Comparison of ENCODE assay signal across 12 cellular contexts in the genomic region with DNA sequence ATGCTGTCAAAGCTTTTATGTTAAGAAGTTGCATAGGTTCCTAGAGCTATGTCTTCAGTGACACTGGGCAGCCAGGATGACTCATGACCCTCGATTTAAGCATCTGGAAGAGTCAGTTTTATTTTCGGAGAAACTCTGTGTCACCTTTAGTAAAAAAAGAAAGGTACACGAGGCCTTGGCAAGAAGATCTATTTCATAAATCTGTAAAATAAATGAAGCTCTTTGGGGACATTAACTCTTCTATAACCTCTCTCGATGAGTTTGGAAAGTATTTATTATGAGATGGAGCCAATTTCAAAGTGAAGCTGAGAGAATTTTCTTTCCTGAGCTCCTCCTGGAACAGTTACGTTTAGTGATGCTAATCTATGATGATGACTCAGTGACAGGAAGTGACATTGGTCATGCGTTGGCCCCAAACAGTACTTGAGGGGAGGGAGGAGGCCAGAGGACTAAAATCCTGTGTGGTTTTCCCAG.
A peak's percentile ranks its signal among the peaks of the same experiment; 100 is the strongest.
DNase-seq lines count a peak whose midpoint lies in the region; ATAC-seq and TF ChIP-seq lines count a peak whose summit lies in the region.
"Had no signal": no experiment of that assay in that cellular context is flagged by ENCODE, and none has a peak within 500 bp of the region (broad histone marks: within the 10 kb centered on the region; RNA-seq: fewer than 3 reads in every experiment).

No MANE protein-coding gene starts in this region.

- no peak for TF ChIP-seq CTCF in RWPE2 (IDR thresholded peaks at IDR 0.05; ENCODE audit: poor library complexity, severe bottlenecking)
- TF ChIP-seq CTCF in fibroblast of lung (conservative IDR thresholded peaks at IDR 0.05 in 1 of 2, IDR thresholded peaks at IDR 0.05 in 1 of 2; ENCODE audit: low read depth in 1 of 2, low read length in 2 of 2): no peak
- TF ChIP-seq CTCF in GM10266 (IDR thresholded peaks at IDR 0.05; ENCODE audit: control insufficient read depth, insufficient read depth, low read depth, missing control alignments): no peak

- H3K4me1 ChIP-seq in RWPE2 (ENCODE audit: insufficient read depth, poor library complexity, severe bottlenecking): no peaks in the 10 kb centered on the region
- peaks cover 10% of the 10 kb centered on the region for H3K4me1 ChIP-seq in fibroblast of lung (ENCODE audit: control insufficient read depth, extremely low read depth, insufficient read depth, low read length)

- peak; percentile 58; the same call in 1 of the 3 replicates for ATAC-seq in RWPE2 (ENCODE audit: low read depth)

- H4K20me1 ChIP-seq in fibroblast of lung (ENCODE audit: control insufficient read depth, extremely low read depth, insufficient read depth, low read length): no peaks in the 10 kb centered on the region

- peak overlapping the region; percentile 45 for H3K4me2 ChIP-seq in fibroblast of lung (ENCODE audit: extremely low read depth, insufficient read depth, low read length)

- H3K4me3 ChIP-seq in RWPE2 (ENCODE audit: severe bottlenecking): no peak overlapping the region
- no peak overlapping the region for H3K4me3 ChIP-seq in fibroblast of lung (replicated peaks in 1 of 4; ENCODE audit: control extremely low read depth in 1 of 4, insufficient read depth in 1 of 4, low read depth in 3 of 4, low read length in 4 of 4)

- H3K36me3 ChIP-seq in RWPE2 (ENCODE audit: low read depth) (no peaks in the 10 kb centered on the region), fibroblast of lung (ENCODE audit: control insufficient read depth, insufficient read depth, low read length) (no peaks in the 10 kb centered on the region)

- DNase-seq in A172 (ENCODE audit: low spot score): peak; percentile 91
- peak; percentile 72 for DNase-seq in HCEC 1CT
- DNase-seq in RWPE2 (ENCODE audit: low spot score): no peak
- peak; percentile 44 to 70 for DNase-seq in fibroblast of lung (ENCODE audit: low read depth in 2 of 2)
- DNase-seq in activated T-cell treated with anti-CD3 and anti-CD28 coated beads for 4 hours: no peak
- DNase-seq in substantia nigra (lab: John Stamatoyannopoulos, UW): no peak
- no peak for DNase-seq in GM10266 (ENCODE audit: extremely low spot score)
- no peak for DNase-seq in NCI-H69 (lab: John Stamatoyannopoulos, UW)
- DNase-seq: activated B cell treated with CpG ODN at 0.5 μM for 24 hours; activated naive CD4-positive, alpha-beta T cell treated with anti-CD3 and anti-CD28 coated beads, Interleukin-2, amount 10 ng/mL, durations not matched to agents 7 days and 5 days; midbrain; NCI-H524 treated with DMSO at 0.1 percent for 48 hours had no signal

- H3K79me2 ChIP-seq in fibroblast of lung (ENCODE audit: control insufficient read depth, insufficient read depth, low read length): no peaks in the 10 kb centered on the region

- H3K9ac ChIP-seq in fibroblast of lung (ENCODE audit: insufficient read depth, low read length): peak overlapping the region; percentile 4

- H3K27me3 ChIP-seq in RWPE2 (ENCODE audit: insufficient read depth, poor library complexity, severe bottlenecking) (no peaks in the 10 kb centered on the region), fibroblast of lung (ENCODE audit: control insufficient read depth, insufficient read depth, low read length) (no peaks in the 10 kb centered on the region)

- H2AFZ ChIP-seq in fibroblast of lung (ENCODE audit: low read length): peak overlapping the region; percentile 23

- H3K27ac ChIP-seq in RWPE2 (ENCODE audit: poor library complexity, severe bottlenecking): peak overlapping the region; percentile 35
- H3K27ac ChIP-seq in fibroblast of lung (ENCODE audit: insufficient read depth, low read length): peak overlapping the region; percentile 37
- no peak overlapping the region for H3K27ac ChIP-seq in substantia nigra (ENCODE audit: low read depth, low read length, poor library complexity, severe bottlenecking)

- no peaks in the 10 kb centered on the region for H3K9me3 ChIP-seq in RWPE2 (ENCODE audit: severe bottlenecking)
- H3K9me3 ChIP-seq in fibroblast of lung (ENCODE audit: control insufficient read depth, insufficient read depth, low read depth, low read length): no peaks in the 10 kb centered on the region

Comparison
In these comparisons a context has a peak if more than half of its experiments do, and no peak if none do; other contexts are left out.
1. DNase-seq: peak in A172 (single experiment), HCEC 1CT (single experiment) and fibroblast of lung (2 of 2); none in RWPE2 (single experiment), activated T-cell treated with anti-CD3 and anti-CD28 coated beads for 4 hours (single experiment), substantia nigra (0 of 49), GM10266 (single experiment) and NCI-H69 (single experiment).